In the genomic region with DNA sequence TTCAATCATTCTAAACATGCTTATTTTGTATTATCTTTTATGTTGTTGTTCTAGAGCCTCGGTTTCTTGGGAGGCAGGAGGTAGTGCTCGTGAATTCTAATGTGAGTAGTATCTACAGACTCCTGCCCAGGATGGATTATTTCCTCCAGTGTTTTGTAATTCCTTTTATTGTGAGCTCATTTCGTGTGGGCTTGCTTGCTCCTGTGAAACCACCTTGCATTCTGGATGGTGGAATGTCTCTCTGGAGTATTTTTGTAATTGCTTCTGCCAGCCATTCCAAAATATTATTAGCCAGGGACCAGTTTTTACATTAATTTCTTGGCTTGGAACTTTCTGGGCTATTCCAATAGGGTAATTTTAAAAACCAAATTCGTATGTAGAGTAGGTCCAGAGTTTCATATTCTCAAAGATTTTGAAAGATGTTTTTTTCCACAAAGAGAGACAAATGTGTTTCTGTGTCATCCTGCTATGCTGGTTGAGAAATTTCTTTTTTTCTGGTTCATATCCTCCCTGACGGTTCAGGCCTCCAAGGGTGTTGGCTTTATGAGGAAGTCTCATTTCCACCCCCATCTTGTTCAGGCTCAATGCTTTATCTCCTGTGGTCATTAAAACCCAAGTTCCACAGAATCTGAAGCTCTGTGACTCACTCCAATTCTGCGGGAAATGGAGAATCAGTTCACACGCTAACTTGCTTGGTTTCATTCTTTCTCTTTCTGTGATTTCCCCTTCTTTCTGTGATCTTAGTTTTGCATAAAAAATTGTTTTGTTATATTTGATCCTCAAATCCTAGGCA, we compare ENCODE assay signal across 9 cellular contexts. TPM values are rescaled to one million over a fixed set of nuclear protein-coding genes. Genes with fewer than 3 reads are reported as not detected.
DNase-seq lines count a peak whose midpoint lies in the region; ATAC-seq and TF ChIP-seq lines count a peak whose summit lies in the region.
"Had no signal": no experiment of that assay in that cellular context is flagged by ENCODE, and none has a peak within 500 bp of the region (broad histone marks: within the 10 kb centered on the region; RNA-seq: fewer than 3 reads in every experiment).

No MANE protein-coding gene starts in this region.

- H3K4me1 ChIP-seq in BLaER1 treated with 17β-estradiol and CSF1 and Interleukin-3, amounts not matched to agents 10 nM and 100 nM = peaks cover 25 to 57% (median 35%) of the 10 kb centered on the region in 10 experiments
- H3K4me1 ChIP-seq in IMR-90 (ENCODE audit: control insufficient read depth, insufficient read depth, low read length) = peaks cover 13% of the 10 kb centered on the region

- POLR2A ChIA-PET in IMR-90 (lab: Charles Lee; ENCODE audit: unreplicated experiment) = no interaction called here
- POLR2A ChIA-PET in MCF 10A (lab: Yijun Ruan, JAX) = no interaction called here

- intact Hi-C loops in IMR-90 (cut with micrococcal nuclease) = no loop called here
- intact Hi-C loops in MCF 10A (cut with micrococcal nuclease) = no loop called here

- H3K23ac ChIP-seq in IMR-90 (ENCODE audit: low read depth, low read length) = peak overlapping the region; percentile 50; the same call in 1 of the 2 replicates

- H3K4me3 ChIP-seq in BLaER1 treated with 17β-estradiol and CSF1 and Interleukin-3, amounts not matched to agents 10 nM and 100 nM = peak overlapping the region in 1 of 10 experiments; percentile 43; a peak in 4 of 20 replicates
- no peak overlapping the region for H3K4me3 ChIP-seq in IMR-90 (ENCODE audit: insufficient read depth, low read depth, low read length)

- H3K4me1 Mint-ChIP-seq in MCF 10A (ENCODE audit: insufficient read depth, unreplicated experiment) = peaks cover 17% of the 10 kb centered on the region
- peaks cover 60% of the 10 kb centered on the region for H3K4me1 Mint-ChIP-seq in osteocyte (ENCODE audit: unreplicated experiment)

- H3K4ac ChIP-seq in IMR-90 (ENCODE audit: low read depth, low read length) = peak overlapping the region; percentile 63

- dilution Hi-C loops in IMR-90 (cut with HindIII; ENCODE audit: low sequenced_read_pairs, unreplicated experiment) = no loop called here

- H3K56ac ChIP-seq in IMR-90 (ENCODE audit: extremely low read depth, insufficient read depth, low read length) = peak overlapping the region; percentile 72

- peak overlapping the region; percentile 90 for H2BK5ac ChIP-seq in IMR-90 (ENCODE audit: low read depth, low read length, poor library complexity, severe bottlenecking)

- H3K9ac ChIP-seq in BLaER1 treated with 17β-estradiol and CSF1 and Interleukin-3, amounts not matched to agents 10 nM and 100 nM = peak overlapping the region in 10 of 11 experiments; percentile 47 to 70 (median 60); a peak in 19 of 22 replicates
- H3K9ac ChIP-seq in IMR-90 (ENCODE audit: low read depth, low read length) = no peak overlapping the region

- H3K9me3 ChIP-seq in BLaER1 treated with 17β-estradiol and CSF1 and Interleukin-3, amounts not matched to agents 10 nM and 100 nM (replicated peaks in 1 of 11) = peaks cover 0 to 34% (median 14%) of the 10 kb centered on the region in 11 experiments; a peak in 13 of 22 replicates
- no peaks in the 10 kb centered on the region for H3K9me3 ChIP-seq in IMR-90 (ENCODE audit: control insufficient read depth, insufficient read depth, low read length)

- BruUV-seq in IMR-90 (replicated peaks; lab: Mats Ljungman, UMichigan) (no TSS peak), MCF 10A (replicated peaks; lab: Mats Ljungman, UMichigan) (no TSS peak)

- in situ Hi-C loops in IMR-90 (cut with MboI; ENCODE audit: low sequenced_read_pairs) = no loop called here

- H3K27ac ChIP-seq in BLaER1 treated with 17β-estradiol and CSF1 and Interleukin-3, amounts not matched to agents 10 nM and 100 nM = peak overlapping the region; percentile 24 to 86 (median 77); a peak in 21 of 22 replicates
- peak overlapping the region; percentile 19; the same call in 1 of the 2 replicates for H3K27ac ChIP-seq in IMR-90 (ENCODE audit: insufficient read depth, low read length)

- H3K36me3 ChIP-seq in BLaER1 treated with 17β-estradiol and CSF1 and Interleukin-3, amounts not matched to agents 10 nM and 100 nM = no peaks in the 10 kb centered on the region
- H3K36me3 ChIP-seq in IMR-90 (ENCODE audit: control insufficient read depth, insufficient read depth, low read length) = no peaks in the 10 kb centered on the region

- no peaks in the 10 kb centered on the region for H3K27me3 Mint-ChIP-seq in MCF 10A (ENCODE audit: insufficient read depth, unreplicated experiment)
- no peaks in the 10 kb centered on the region for H3K27me3 Mint-ChIP-seq in osteocyte (ENCODE audit: unreplicated experiment)

- H3K27ac Mint-ChIP-seq in MCF 10A (ENCODE audit: low read depth, unreplicated experiment) (no peak overlapping the region), osteocyte (ENCODE audit: unreplicated experiment) (peak overlapping the region; percentile 94)

- H4K5ac ChIP-seq in IMR-90 (ENCODE audit: low read depth, low read length) = peak overlapping the region; percentile 57; the same call in 1 of the 2 replicates

- no peak overlapping the region for H2AK9ac ChIP-seq in IMR-90 (replicated peaks; ENCODE audit: low read depth, low read length, poor library complexity)

- peak overlapping the region; percentile 26; the same call in 1 of the 3 replicates for H2BK15ac ChIP-seq in IMR-90 (ENCODE audit: low read depth, low read length)

- DNase-seq in IMR-90 = peak; percentile 83
- peak; percentile 3 for DNase-seq in MCF 10A (ENCODE audit: unreplicated experiment)
- no peak for DNase-seq in osteocyte (ENCODE audit: extremely low spot score, unreplicated experiment)
- no peak for DNase-seq in NCI-H748 treated with DMSO at 0.1 percent for 48 hours (lab: John Stamatoyannopoulos, UW)
- DNase-seq in retina = no peak
- no peak for DNase-seq in mesenteric fat pad (ENCODE audit: low spot score)
- DNase-seq: islet precursor cell had no signal

- no peaks in the 10 kb centered on the region for H3K27me3 ChIP-seq in BLaER1 treated with 17β-estradiol and CSF1 and Interleukin-3, amounts not matched to agents 10 nM and 100 nM
- H3K27me3 ChIP-seq in IMR-90 (ENCODE audit: control insufficient read depth, insufficient read depth, low read length) = no peaks in the 10 kb centered on the region

- no CpG with 5 or more reads among the region's 7 CpGs for WGBS in IMR-90 (ENCODE audit: extremely low coverage in 2 of 2, insufficient read length in 1 of 2), 2 experiments

- no peaks in the 10 kb centered on the region for H4K20me1 ChIP-seq in BLaER1 treated with 17β-estradiol and CSF1 and Interleukin-3, amounts not matched to agents 10 nM and 100 nM
- no peaks in the 10 kb centered on the region for H4K20me1 ChIP-seq in IMR-90 (ENCODE audit: insufficient read depth, low read length)

- no peak for TF ChIP-seq CTCF in IMR-90 (conservative IDR thresholded peaks at IDR 0.05; ENCODE audit: low read depth, low read length)
- no peak for TF ChIP-seq CTCF in MCF 10A (IDR thresholded peaks at IDR 0.05; ENCODE audit: unreplicated experiment)
- no peak for TF ChIP-seq CTCF in osteocyte (IDR thresholded peaks at IDR 0.05)

- H2BK20ac ChIP-seq in IMR-90 (ENCODE audit: low read depth, low read length) = peak overlapping the region; percentile 83

- CTCF ChIA-PET in IMR-90 (lab: Yijun Ruan, JAX) (interaction anchor here (0.6 kb wide), 1 partner anchor 471 kb away, joined by 3 read pairs; no protein-coding TSS in a partner anchor), MCF 10A (lab: Yijun Ruan, JAX) (interaction anchor here (0.5 to 1.2 kb wide), 5 partner anchors 14 to 1479 kb away, joined by 3 to 4 read pairs (median 3); no protein-coding TSS in a partner anchor)

- peaks cover 3% of the 10 kb centered on the region; the same call in 1 of the 2 replicates for H3K9me1 ChIP-seq in IMR-90 (ENCODE audit: insufficient read depth, low read length)

- no peaks in the 10 kb centered on the region for H3K9me3 Mint-ChIP-seq in MCF 10A (ENCODE audit: unreplicated experiment)
- H3K9me3 Mint-ChIP-seq in osteocyte (ENCODE audit: unreplicated experiment) = no peaks in the 10 kb centered on the region

- H3K4me3 Mint-ChIP-seq in MCF 10A (ENCODE audit: unreplicated experiment) (no peak overlapping the region), osteocyte (ENCODE audit: unreplicated experiment) (no peak overlapping the region)

- peak overlapping the region; percentile 75 for H2AK5ac ChIP-seq in IMR-90 (ENCODE audit: low read depth, low read length)

- no peak for TF ChIP-seq RAD21 in IMR-90 (IDR thresholded peaks at IDR 0.05; ENCODE audit: low read length)

- H3K79me1 ChIP-seq in IMR-90 (ENCODE audit: low read depth in 1 of 2, low read length in 2 of 2) = 0 out of 4 replicates have a peak, but pooled peaks cover 0 to 7% of the 10 kb centered on the region in 2 experiments

- H3K18ac ChIP-seq in IMR-90 (ENCODE audit: low read depth, low read length) = peak overlapping the region; percentile 73; the same call in 1 of the 2 replicates

- peak overlapping the region; percentile 73 for H3K14ac ChIP-seq in IMR-90 (replicated peaks; ENCODE audit: low read depth, low read length)

- H2AFZ ChIP-seq in IMR-90 (replicated peaks; ENCODE audit: low read length, poor library complexity) = no peak overlapping the region

- peak overlapping the region in 1 of 2 experiments; percentile 65; a peak in 2 of 4 replicates for H4K8ac ChIP-seq in IMR-90 (ENCODE audit: low read depth in 2 of 2, low read length in 2 of 2)

- peak overlapping the region; percentile 94 for H2BK120ac ChIP-seq in IMR-90 (ENCODE audit: low read depth, low read length)

- H4K91ac ChIP-seq in IMR-90 (ENCODE audit: insufficient read depth, low read depth, low read length) = peak overlapping the region; percentile 58

- peak overlapping the region; percentile 43 to 90 (median 75) for H3K4me2 ChIP-seq in BLaER1 treated with 17β-estradiol and CSF1 and Interleukin-3, amounts not matched to agents 10 nM and 100 nM
- peak overlapping the region; percentile 67; the same call in 1 of the 2 replicates for H3K4me2 ChIP-seq in IMR-90 (ENCODE audit: low read depth, low read length)

- no peak for TF ChIP-seq POLR2A in IMR-90 (IDR thresholded peaks at IDR 0.05; ENCODE audit: low read depth, low read length)

- no peak; the same call in 1 of the 2 replicates for ATAC-seq in IMR-90 (ENCODE audit: low read depth)
- no peak for ATAC-seq in GM18498 (IDR thresholded peaks at IDR 0.05; ENCODE audit: unreplicated experiment)

- H3K36me3 Mint-ChIP-seq in MCF 10A (ENCODE audit: insufficient read depth, unreplicated experiment) (no peaks in the 10 kb centered on the region), osteocyte (ENCODE audit: unreplicated experiment) (no peaks in the 10 kb centered on the region)

TF ChIP-seq in IMR-90, 13 proteins besides CTCF, POLR2A, EP300 and RAD21 (continues in another document):
- TF ChIP-seq RCOR1 (IDR thresholded peaks at IDR 0.05; ENCODE audit: insufficient replicate concordance, low read length) (no peak), CHD1 (IDR thresholded peaks at IDR 0.05; ENCODE audit: low read depth, low read length) (no peak), FOS (IDR thresholded peaks at IDR 0.05; ENCODE audit: low read depth, low read length) (no peak), NFE2L2 (IDR thresholded peaks at IDR 0.05; ENCODE audit: low read depth, low read length) (no peak)

RNA-seq across cellular contexts. Expression of a gene that starts 41.7 kb away (rescaled TPM):
- total RNA-seq in IMR-90 (2012; rRNA removed) (487 and 532 TPM in 2 replicates), MCF 10A (2022) (130 and 183 TPM in 2 replicates), osteocyte (781 and 807 TPM in 2 replicates), mesenteric fat pad (227 TPM)
- 375 and 382 TPM in 2 replicates for polyA plus RNA-seq in IMR-90 (2012; rRNA removed)
- polyA plus RNA-seq in IMR-90 (2012; cell fraction: cytosol; rRNA removed) = 140 and 308 TPM in 2 replicates
- polyA plus RNA-seq in IMR-90 (2012; cell fraction: nucleus; rRNA removed; ENCODE audit: low replicate concordance) = 114 and 384 TPM in 2 replicates

Comparison
In these comparisons a context has a peak if more than half of its experiments do, and no peak if none do; other contexts are left out.
1. DNase-seq: peak in IMR-90 (single experiment) and MCF 10A (single experiment); none in osteocyte (single experiment), NCI-H748 treated with DMSO at 0.1 percent for 48 hours (single experiment), retina (single experiment) and mesenteric fat pad (single experiment).